ENCODE assay signal across 35 cellular contexts in the genomic region with DNA sequence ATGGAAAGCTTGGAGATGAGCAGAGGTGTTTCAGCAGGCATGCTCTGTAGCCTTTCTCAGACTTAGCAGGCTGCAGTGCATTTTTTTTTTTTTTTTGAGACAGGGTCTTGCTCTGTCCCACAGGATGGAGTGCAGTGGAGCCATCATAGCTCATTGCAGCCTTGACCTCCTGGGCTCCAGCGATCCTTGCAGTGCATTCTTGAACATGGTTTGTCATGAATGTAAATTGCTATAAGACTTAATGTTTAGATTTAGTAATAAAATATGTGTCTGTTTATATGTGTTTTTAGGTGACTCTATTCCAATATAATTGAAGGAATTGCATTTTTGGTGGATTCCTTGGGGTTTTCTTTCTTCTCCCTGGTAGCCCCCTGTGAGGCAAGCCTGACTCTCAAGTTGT. TPM values are rescaled to one million over a fixed set of nuclear protein-coding genes. Genes with fewer than 3 reads are reported as not detected.
"Had no signal": no experiment of that assay in that cellular context is flagged by ENCODE, and none has a peak within 500 bp of the region (broad histone marks: within the 10 kb centered on the region; RNA-seq: fewer than 3 reads in every experiment).

No MANE protein-coding gene starts in this region.

- H3K4me3 Mint-ChIP-seq: activated B cell treated with CpG ODN at 0.5 μM for 24 hours; activated CD8-positive, alpha-beta T cell treated with anti-CD3 and anti-CD28 coated beads for 36 hours; activated naive CD4-positive, alpha-beta T cell treated with anti-CD3 and anti-CD28 coated beads for 36 hours; activated naive CD4-positive, alpha-beta T cell treated with anti-CD3 and anti-CD28 coated beads, Interleukin-2, amount 50 U/mL, for 24 hours; activated naive CD8-positive, alpha-beta T cell treated with anti-CD3 and anti-CD28 coated beads for 36 hours; activated naive CD8-positive, alpha-beta T cell treated with anti-CD3 and anti-CD28 coated beads, Interleukin-2, amount 50 U/mL, for 24 hours; activated T-cell treated with anti-CD3 and anti-CD28 coated beads, Interleukin-2, amount 50 U/mL, for 4 hours; activated T-helper 17 cell treated with anti-CD3 and anti-CD28 coated beads, Interleukin-2, amount 50 U/mL, for 72 hours; effector memory CD8-positive, alpha-beta T cell; T-helper 17 cell; T-helper 2 cell treated with Interferon-gamma antibody and Interleukin-4, amounts not matched to agents 5 μg/mL and 100 μg/mL, for 36 hours had no signal

- H3K27me3 ChIP-seq: adrenal gland, body of pancreas had no signal

- ATAC-seq: activated CD4-positive, CD25-positive, alpha-beta regulatory T cell treated with anti-CD3 and anti-CD28 coated beads, Interleukin-2, amount 50 U/mL, for 24 hours; activated CD8-positive, alpha-beta T cell treated with anti-CD3 and anti-CD28 coated beads for 36 hours; activated naive CD8-positive, alpha-beta T cell treated with anti-CD3 and anti-CD28 coated beads, Interleukin-2, amount 50 U/mL, for 24 hours; activated T-cell treated with anti-CD3 and anti-CD28 coated beads, Interleukin-2, amount 50 U/mL, for 4 hours; activated T-helper 17 cell treated with anti-CD3 and anti-CD28 coated beads, Interleukin-2, amount 50 U/mL, for 72 hours; body of pancreas; effector memory CD8-positive, alpha-beta T cell; T-helper 17 cell had no signal

- H3K9me3 ChIP-seq: adrenal gland, body of pancreas had no signal

- H3K4me3 ChIP-seq: adrenal gland, body of pancreas had no signal

- DNase-seq: activated B cell treated with CpG ODN at 0.5 μM for 24 hours; activated CD4-positive, alpha-beta T cell treated with anti-CD3 and anti-CD28 coated beads for 48 hours; activated CD4-positive, alpha-beta T cell treated with anti-CD3 and anti-CD28 coated beads, Interleukin-2, amount 50 U/mL, for 1 hour; activated CD4-positive, alpha-beta T cell treated with anti-CD3 and anti-CD28 coated beads, Interleukin-2, amount 50 U/mL, for 48 hours; activated CD8-positive, alpha-beta memory T cell treated with anti-CD3 and anti-CD28 coated beads for 24 hours; activated CD8-positive, alpha-beta T cell treated with anti-CD3 and anti-CD28 coated beads for 36 hours; activated effector memory CD4-positive, alpha-beta T cell treated with Interleukin-2 at 50 U/mL for 16 hours; activated gamma-delta T cell treated with Interleukin-2 at 50 U/mL for 16 hours; activated naive CD4-positive, alpha-beta T cell treated with anti-CD3 and anti-CD28 coated beads for 36 hours; activated naive CD8-positive, alpha-beta T cell treated with anti-CD3 and anti-CD28 coated beads for 36 hours; activated naive CD8-positive, alpha-beta T cell treated with anti-CD3 and anti-CD28 coated beads, Interleukin-2, amount 50 U/mL, for 24 hours; activated T-cell treated with anti-CD3 and anti-CD28 coated beads, Interleukin-2, amount 50 U/mL, for 4 hours; adrenal gland; amygdala; aorta; body of pancreas; caudate nucleus; cortex of kidney; dermis blood vessel endothelial cell; effector CD4-positive, alpha-beta T cell; effector memory CD8-positive, alpha-beta T cell; foreskin fibroblast; T-helper 1 cell; T-helper 17 cell; T1000; WERI-Rb-1 had no signal

- H3K27ac Mint-ChIP-seq: activated B cell treated with CpG ODN at 0.5 μM for 24 hours; activated CD8-positive, alpha-beta T cell treated with anti-CD3 and anti-CD28 coated beads for 36 hours; activated naive CD4-positive, alpha-beta T cell treated with anti-CD3 and anti-CD28 coated beads for 36 hours; activated naive CD4-positive, alpha-beta T cell treated with anti-CD3 and anti-CD28 coated beads, Interleukin-2, amount 50 U/mL, for 24 hours; activated naive CD8-positive, alpha-beta T cell treated with anti-CD3 and anti-CD28 coated beads for 36 hours; activated naive CD8-positive, alpha-beta T cell treated with anti-CD3 and anti-CD28 coated beads, Interleukin-2, amount 50 U/mL, for 24 hours; activated T-helper 17 cell treated with anti-CD3 and anti-CD28 coated beads, Interleukin-2, amount 50 U/mL, for 72 hours; effector memory CD8-positive, alpha-beta T cell; T-helper 17 cell; T-helper 2 cell treated with Interferon-gamma antibody and Interleukin-4, amounts not matched to agents 5 μg/mL and 100 μg/mL, for 36 hours had no signal

- H3K36me3 Mint-ChIP-seq: activated naive CD4-positive, alpha-beta T cell treated with anti-CD3 and anti-CD28 coated beads, Interleukin-2, amount 50 U/mL, for 24 hours; activated naive CD8-positive, alpha-beta T cell treated with anti-CD3 and anti-CD28 coated beads for 36 hours had no signal

- H3K27ac ChIP-seq: adrenal gland, body of pancreas, epithelial cell of prostate, WERI-Rb-1 had no signal

- H3K27me3 Mint-ChIP-seq: activated B cell treated with CpG ODN at 0.5 μM for 24 hours; activated naive CD8-positive, alpha-beta T cell treated with anti-CD3 and anti-CD28 coated beads for 36 hours had no signal

- H3K9me3 Mint-ChIP-seq: activated B cell treated with CpG ODN at 0.5 μM for 24 hours; activated CD8-positive, alpha-beta T cell treated with anti-CD3 and anti-CD28 coated beads for 36 hours; activated naive CD4-positive, alpha-beta T cell treated with anti-CD3 and anti-CD28 coated beads for 36 hours; activated naive CD4-positive, alpha-beta T cell treated with anti-CD3 and anti-CD28 coated beads, Interleukin-2, amount 50 U/mL, for 24 hours; activated naive CD8-positive, alpha-beta T cell treated with anti-CD3 and anti-CD28 coated beads for 36 hours; activated naive CD8-positive, alpha-beta T cell treated with anti-CD3 and anti-CD28 coated beads, Interleukin-2, amount 50 U/mL, for 24 hours; activated T-cell treated with anti-CD3 and anti-CD28 coated beads, Interleukin-2, amount 50 U/mL, for 4 hours; activated T-helper 17 cell treated with anti-CD3 and anti-CD28 coated beads, Interleukin-2, amount 50 U/mL, for 72 hours; effector memory CD8-positive, alpha-beta T cell; T-helper 2 cell treated with Interferon-gamma antibody and Interleukin-4, amounts not matched to agents 5 μg/mL and 100 μg/mL, for 36 hours had no signal

- H3K4me1 ChIP-seq: adrenal gland had no signal

- FAIRE-seq: colon, endometrium, endothelial cell of umbilical vein, frontal cortex had no signal

- H3K36me3 ChIP-seq: adrenal gland, WERI-Rb-1 had no signal

- H3K4me1 Mint-ChIP-seq: activated B cell treated with CpG ODN at 0.5 μM for 24 hours; activated naive CD4-positive, alpha-beta T cell treated with anti-CD3 and anti-CD28 coated beads, Interleukin-2, amount 50 U/mL, for 24 hours; activated naive CD8-positive, alpha-beta T cell treated with anti-CD3 and anti-CD28 coated beads for 36 hours; activated naive CD8-positive, alpha-beta T cell treated with anti-CD3 and anti-CD28 coated beads, Interleukin-2, amount 50 U/mL, for 24 hours; activated T-helper 17 cell treated with anti-CD3 and anti-CD28 coated beads, Interleukin-2, amount 50 U/mL, for 72 hours; T-helper 17 cell had no signal

RNA-seq across cellular contexts. Expression of gene LYPD6B, which starts 22.6 kb away (rescaled TPM):
- total RNA-seq: activated CD8-positive, alpha-beta T cell treated with anti-CD3 and anti-CD28 coated beads for 36 hours; activated naive CD4-positive, alpha-beta T cell treated with anti-CD3 and anti-CD28 coated beads for 36 hours; activated naive CD8-positive, alpha-beta T cell treated with anti-CD3 and anti-CD28 coated beads for 36 hours; activated T-cell treated with anti-CD3 and anti-CD28 coated beads, Interleukin-2, amount 50 U/mL, for 4 hours; activated T-helper 17 cell treated with anti-CD3 and anti-CD28 coated beads, Interleukin-2, amount 50 U/mL, for 72 hours; aorta; dermis blood vessel endothelial cell; endothelial cell of umbilical vein had no signal
- polyA plus RNA-seq: endothelial cell of umbilical vein had no signal
